8 cellular contexts compared by ENCODE assay signal in genomic region chr3:14651440-14652251, GRCh38. TPM values are rescaled to one million over a fixed set of nuclear protein-coding genes. Genes with fewer than 3 reads are reported as not detected.
DNase-seq lines count a peak whose midpoint lies in the region; ATAC-seq and TF ChIP-seq lines count a peak whose summit lies in the region.

CCDC174 (plus strand) TSS chr3:14651762; CDS start chr3:14651837, 75 bp downstream.

- intact Hi-C loops in PC-3 (cut with micrococcal nuclease) = loop anchor here (1.0 to 10.0 kb wide), 4 partner anchors 64 to 474 kb away; partner anchors contain the start of genes LSM3 and XPC

- TF ChIP-seq EP300 in Ishikawa (IDR thresholded peaks at IDR 0.05; ENCODE audit: borderline replicate concordance) = peak; percentile 22; the same call in 1 of the 2 replicates

- DNase-seq in DMS114 treated with DMSO at 0.1 percent for 48 hours (lab: John Stamatoyannopoulos, UW; ENCODE audit: unreplicated experiment) (peak; percentile 90), PC-3 (peak; percentile 99), activated T-cell treated with anti-CD3 and anti-CD28 coated beads for 48 hours (ENCODE audit: low read depth) (peak; percentile 85), epithelial cell of proximal tubule (ENCODE audit: low read depth) (peak; percentile 97), mucosa of gallbladder (ENCODE audit: low spot score) (peak; percentile 98)
- DNase-seq in stimulated activated CD8-positive, alpha-beta memory T cell treated with anti-CD3 and anti-CD28 coated beads, Interleukin-4, amount 100 ng/mL, for 4 hours (ENCODE audit: low read depth in 2 of 2, low spot score in 1 of 2) = peak; percentile 87 to 88

- POLR2A ChIA-PET in PC-3 (lab: Charles Lee; ENCODE audit: unreplicated experiment) = interaction anchor here (0.5 to 1.0 kb wide), 8 partner anchors 19 to 1852 kb away, joined by 3 to 5 read pairs (median 3); no protein-coding TSS in a partner anchor

- CTCF ChIA-PET in PC-3 (lab: Charles Lee) = interaction anchor here (0.5 to 1.4 kb wide), 3 partner anchors 64 to 130 kb away, joined by 3 to 4 read pairs (median 4); no protein-coding TSS in a partner anchor

- H2AFZ ChIP-seq in PC-3 (ENCODE audit: low read length) = peak within 1 kb of the TSS; percentile 88

- no peak for TF ChIP-seq CTCF in PC-3 (conservative IDR thresholded peaks at IDR 0.05; ENCODE audit: low read depth, low read length)
- TF ChIP-seq CTCF in epithelial cell of proximal tubule (conservative IDR thresholded peaks at IDR 0.05; ENCODE audit: low read depth, low read length) = no peak

- ATAC-seq in GM21576 (IDR thresholded peaks at IDR 0.05; ENCODE audit: unreplicated experiment) = peak; percentile 99
- peak; percentile 96 for ATAC-seq in PC-3

- no peak for TF ChIP-seq RAD21 in Ishikawa (IDR thresholded peaks at IDR 0.05; ENCODE audit: low read depth)

- H3K9ac ChIP-seq in PC-3 (ENCODE audit: low read length) = peak within 1 kb of the TSS; percentile 94

- H3K4me2 ChIP-seq in PC-3 (ENCODE audit: low read length) = peak within 1 kb of the TSS; percentile 96

- peaks cover 28% of the 10 kb centered on the region for H3K79me2 ChIP-seq in PC-3 (ENCODE audit: low read length)

- peak within 1 kb of the TSS; percentile 90 for H3K4me3 ChIP-seq in PC-3 (ENCODE audit: low read length)
- peak within 1 kb of the TSS; percentile 65 for H3K4me3 ChIP-seq in epithelial cell of proximal tubule (ENCODE audit: low read depth, low read length)

- peak within 1 kb of the TSS; percentile 59 for H3K27ac ChIP-seq in PC-3 (ENCODE audit: low read length)

- H3K9me3 ChIP-seq in PC-3 (ENCODE audit: low read length) = no peaks in the 10 kb centered on the region

- no peaks in the 10 kb centered on the region for H3K27me3 ChIP-seq in PC-3 (ENCODE audit: low read length)

- peaks cover 12% of the 10 kb centered on the region for H3K36me3 ChIP-seq in PC-3 (ENCODE audit: low read depth, low read length)

- no peaks in the 10 kb centered on the region for H3K9me2 ChIP-seq in PC-3 (replicated peaks; ENCODE audit: low read length)

- H4K20me1 ChIP-seq in PC-3 (ENCODE audit: low read length) = no peaks in the 10 kb centered on the region

- H3F3A ChIP-seq in PC-3 (ENCODE audit: low read length, unreplicated experiment) = no peaks in the 10 kb centered on the region

- H3K4me1 ChIP-seq in PC-3 (ENCODE audit: insufficient read depth, low read length) = peaks cover 21% of the 10 kb centered on the region

- TSS peak; percentile 83 for BruUV-seq in PC-3 (replicated peaks; lab: Mats Ljungman, UMichigan)

TF ChIP-seq in Ishikawa, 13 proteins besides CTCF, POLR2A, EP300 and RAD21:
- peak; percentile 87 for TF ChIP-seq CREB1 (IDR thresholded peaks at IDR 0.05; ENCODE audit: low read depth)
- peak; percentile 32; the same call in 1 of the 2 replicates for TF ChIP-seq ZBTB7A (IDR thresholded peaks at IDR 0.05; ENCODE audit: low read depth)
- peak; percentile 100 for TF ChIP-seq EGR1 (IDR thresholded peaks at IDR 0.05)
- TF ChIP-seq TAF1 (IDR thresholded peaks at IDR 0.05; ENCODE audit: low read depth) = peak; percentile 90
- no peak for TF ChIP-seq FOXM1 (IDR thresholded peaks at IDR 0.05; ENCODE audit: borderline replicate concordance, low read depth)
- peak; percentile 35; the same call in 1 of the 2 replicates for TF ChIP-seq TEAD4 (IDR thresholded peaks at IDR 0.05)
- TF ChIP-seq CEBPB (IDR thresholded peaks at IDR 0.05) = no peak; the same call in 1 of the 2 replicates
- TF ChIP-seq USF1 (IDR thresholded peaks at IDR 0.05) = no peak
- peak; percentile 28; the same call in 1 of the 2 replicates for TF ChIP-seq NFIC (IDR thresholded peaks at IDR 0.05)
- TF ChIP-seq, protein P1, sequence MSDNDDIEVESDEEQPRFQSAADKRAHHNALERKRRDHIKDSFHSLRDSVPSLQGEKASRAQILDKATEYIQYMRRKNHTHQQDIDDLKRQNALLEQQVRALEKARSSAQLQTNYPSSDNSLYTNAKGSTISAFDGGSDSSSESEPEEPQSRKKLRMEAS (IDR thresholded peaks at IDR 0.05) = peak; percentile 80
- peak; percentile 64; the same call in 1 of the 2 replicates for TF ChIP-seq TCF12 (IDR thresholded peaks at IDR 0.05; ENCODE audit: low read depth)
- TF ChIP-seq, protein P2, sequence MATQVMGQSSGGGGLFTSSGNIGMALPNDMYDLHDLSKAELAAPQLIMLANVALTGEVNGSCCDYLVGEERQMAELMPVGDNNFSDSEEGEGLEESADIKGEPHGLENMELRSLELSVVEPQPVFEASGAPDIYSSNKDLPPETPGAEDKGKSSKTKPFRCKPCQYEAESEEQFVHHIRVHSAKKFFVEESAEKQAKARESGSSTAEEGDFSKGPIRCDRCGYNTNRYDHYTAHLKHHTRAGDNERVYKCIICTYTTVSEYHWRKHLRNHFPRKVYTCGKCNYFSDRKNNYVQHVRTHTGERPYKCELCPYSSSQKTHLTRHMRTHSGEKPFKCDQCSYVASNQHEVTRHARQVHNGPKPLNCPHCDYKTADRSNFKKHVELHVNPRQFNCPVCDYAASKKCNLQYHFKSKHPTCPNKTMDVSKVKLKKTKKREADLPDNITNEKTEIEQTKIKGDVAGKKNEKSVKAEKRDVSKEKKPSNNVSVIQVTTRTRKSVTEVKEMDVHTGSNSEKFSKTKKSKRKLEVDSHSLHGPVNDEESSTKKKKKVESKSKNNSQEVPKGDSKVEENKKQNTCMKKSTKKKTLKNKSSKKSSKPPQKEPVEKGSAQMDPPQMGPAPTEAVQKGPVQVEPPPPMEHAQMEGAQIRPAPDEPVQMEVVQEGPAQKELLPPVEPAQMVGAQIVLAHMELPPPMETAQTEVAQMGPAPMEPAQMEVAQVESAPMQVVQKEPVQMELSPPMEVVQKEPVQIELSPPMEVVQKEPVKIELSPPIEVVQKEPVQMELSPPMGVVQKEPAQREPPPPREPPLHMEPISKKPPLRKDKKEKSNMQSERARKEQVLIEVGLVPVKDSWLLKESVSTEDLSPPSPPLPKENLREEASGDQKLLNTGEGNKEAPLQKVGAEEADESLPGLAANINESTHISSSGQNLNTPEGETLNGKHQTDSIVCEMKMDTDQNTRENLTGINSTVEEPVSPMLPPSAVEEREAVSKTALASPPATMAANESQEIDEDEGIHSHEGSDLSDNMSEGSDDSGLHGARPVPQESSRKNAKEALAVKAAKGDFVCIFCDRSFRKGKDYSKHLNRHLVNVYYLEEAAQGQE (IDR thresholded peaks at IDR 0.05; ENCODE audit: low read depth) = no peak
- peak; percentile 100 for TF ChIP-seq YY1 (IDR thresholded peaks at IDR 0.05; ENCODE audit: low read depth)
TF ChIP-seq in Ishikawa: peak in this region for 9.

RNA-seq across cellular contexts. Expression of gene CCDC174, which starts in this region (rescaled TPM):
- 8.2 and 16.1 TPM in 2 replicates for total RNA-seq in PC-3 (2014; rRNA removed)
- 5.2 and 8.0 TPM in 2 replicates for total RNA-seq in epithelial cell of proximal tubule
- total RNA-seq in mucosa of gallbladder = 19.7 TPM

Comparison
In these comparisons a context has a peak if more than half of its experiments do, and no peak if none do; other contexts are left out.
1. Peak in every context shown above with its lines: DNase-seq, ATAC-seq, H3K4me3 ChIP-seq and H3K27ac ChIP-seq.